In genomic region chr10:121709674-121710073, GRCh38 we compare ENCODE assay signal across 16 cellular contexts.
DNase-seq lines count a peak whose midpoint lies in the region; TF ChIP-seq lines count a peak whose summit lies in the region.
"Had no signal": no experiment of that assay in that cellular context is flagged by ENCODE, and none has a peak within 500 bp of the region (broad histone marks: within the 10 kb centered on the region; RNA-seq: fewer than 3 reads in every experiment).

No MANE protein-coding gene starts in this region.

- H2BK5ac ChIP-seq in neuronal stem cell (ENCODE audit: low read length) = no peak overlapping the region

- no peak overlapping the region for H4K8ac ChIP-seq in neuronal stem cell (ENCODE audit: low read depth, low read length)

- H2AK5ac ChIP-seq in neuronal stem cell (ENCODE audit: low read depth, low read length) = no peak overlapping the region

- no peak overlapping the region for H3K23ac ChIP-seq in neuronal stem cell (ENCODE audit: low read depth, low read length, poor library complexity)

- H3K79me1 ChIP-seq in neuronal stem cell (ENCODE audit: low read depth, low read length) = no peaks in the 10 kb centered on the region

- H3K4ac ChIP-seq in neuronal stem cell (ENCODE audit: low read length) = no peak overlapping the region

- no peak overlapping the region for H3K27ac Mint-ChIP-seq in glutamatergic neuron (ENCODE audit: unreplicated experiment)
- H3K27ac Mint-ChIP-seq: activated naive CD8-positive, alpha-beta T cell treated with anti-CD3 and anti-CD28 coated beads, Interleukin-2, amount 50 U/mL, for 24 hours; stimulated activated naive CD8-positive, alpha-beta T cell treated with anti-CD3 and anti-CD28 coated beads, Interleukin-15, Interleukin-2, amounts not matched to agents 100 ng/mL and 50 ng/mL, for 24 hours had no signal

- peaks cover 29% of the 10 kb centered on the region for H3K4me1 ChIP-seq in HUES64 (ENCODE audit: insufficient read depth, low read length)
- peaks cover 9% of the 10 kb centered on the region for H3K4me1 ChIP-seq in adipocyte (ENCODE audit: control insufficient read depth, insufficient read depth, low read length)
- H3K4me1 ChIP-seq in neuronal stem cell (ENCODE audit: control insufficient read depth in 2 of 2, insufficient read depth in 1 of 2, low read depth in 1 of 2, low read length in 2 of 2) = peaks cover 18 to 30% of the 10 kb centered on the region in 2 donors

- H3K9me3 Mint-ChIP-seq in glutamatergic neuron (ENCODE audit: unreplicated experiment) = peaks cover 5% of the 10 kb centered on the region
- H3K9me3 Mint-ChIP-seq: activated naive CD8-positive, alpha-beta T cell treated with anti-CD3 and anti-CD28 coated beads, Interleukin-2, amount 50 U/mL, for 24 hours; stimulated activated naive CD8-positive, alpha-beta T cell treated with anti-CD3 and anti-CD28 coated beads, Interleukin-15, Interleukin-2, amounts not matched to agents 100 ng/mL and 50 ng/mL, for 24 hours had no signal

- no peak overlapping the region for H2BK120ac ChIP-seq in neuronal stem cell (ENCODE audit: low read depth, low read length)

- H3K4me3 ChIP-seq in HUES64 (ENCODE audit: low read length) (no peak overlapping the region), adipocyte (ENCODE audit: low read length) (peak overlapping the region; percentile 56), neuronal stem cell (ENCODE audit: low read length in 2 of 2) (no peak overlapping the region)
- H3K4me3 ChIP-seq: gastrocnemius medialis had no signal

- no peak overlapping the region for H2BK15ac ChIP-seq in neuronal stem cell (ENCODE audit: low read length)

- peaks cover 29% of the 10 kb centered on the region for H3K4me1 Mint-ChIP-seq in glutamatergic neuron (ENCODE audit: low read depth, unreplicated experiment)
- H3K4me1 Mint-ChIP-seq: activated naive CD8-positive, alpha-beta T cell treated with anti-CD3 and anti-CD28 coated beads, Interleukin-2, amount 50 U/mL, for 24 hours had no signal

- no peaks in the 10 kb centered on the region for H3K36me3 ChIP-seq in HUES64 (ENCODE audit: insufficient read depth, low read length)
- H3K36me3 ChIP-seq in adipocyte (ENCODE audit: control insufficient read depth, insufficient read depth, low read length, severe bottlenecking) = no peaks in the 10 kb centered on the region
- no peaks in the 10 kb centered on the region for H3K36me3 ChIP-seq in neuronal stem cell (replicated peaks in 1 of 2; ENCODE audit: control insufficient read depth in 2 of 2, insufficient read depth in 2 of 2, low read length in 2 of 2)
- H3K36me3 ChIP-seq: gastrocnemius medialis had no signal

- no peak overlapping the region for H3K14ac ChIP-seq in neuronal stem cell (ENCODE audit: low read length)

- no peak overlapping the region for H3K18ac ChIP-seq in neuronal stem cell (ENCODE audit: low read length)

- DNase-seq in adipocyte (ENCODE audit: low read depth) (peak; percentile 11), glutamatergic neuron (no peak), neuronal stem cell (ENCODE audit: low spot score) (no peak), activated gamma-delta T cell treated with Interleukin-2 at 50 U/mL for 16 hours (no peak), DMS79 (lab: John Stamatoyannopoulos, UW) (no peak), T1000 (lab: John Stamatoyannopoulos, UW) (no peak)
- no peak for DNase-seq in activated CD4-positive, alpha-beta T cell treated with anti-CD3 and anti-CD28 coated beads, Interleukin-2, amount 50 U/mL, for 4 hours
- DNase-seq: activated naive CD8-positive, alpha-beta T cell treated with anti-CD3 and anti-CD28 coated beads, Interleukin-2, amount 50 U/mL, for 24 hours; activated T-cell treated with anti-CD3 and anti-CD28 coated beads for 4 hours; DMS79 treated with DMSO at 0.1 percent for 48 hours; effector CD4-positive, alpha-beta T cell; gastrocnemius medialis; NCI-H187 treated with DMSO at 0.1 percent for 48 hours had no signal

- peak overlapping the region; percentile 81 for H2AFZ ChIP-seq in neuronal stem cell (ENCODE audit: low read length)

- H4K91ac ChIP-seq in neuronal stem cell (ENCODE audit: low read depth, low read length, poor library complexity) = no peak overlapping the region

- H3K27me3 ChIP-seq in HUES64 (ENCODE audit: insufficient read depth, low read length) = no peaks in the 10 kb centered on the region
- peaks cover 7% of the 10 kb centered on the region for H3K27me3 ChIP-seq in adipocyte (replicated peaks; ENCODE audit: control insufficient read depth, insufficient read depth, low read length)
- H3K27me3 ChIP-seq in neuronal stem cell (ENCODE audit: control insufficient read depth in 3 of 3, insufficient read depth in 3 of 3, low read depth in 1 of 3, low read length in 3 of 3) = peaks cover 0 to 6% (median 0%) of the 10 kb centered on the region in 3 experiments

- H2BK12ac ChIP-seq in neuronal stem cell (ENCODE audit: low read length) = no peak overlapping the region

- peaks cover 3% of the 10 kb centered on the region for H3K27me3 Mint-ChIP-seq in glutamatergic neuron (ENCODE audit: unreplicated experiment)

- H3K9ac ChIP-seq in HUES64 (ENCODE audit: low read depth, low read length) (no peak overlapping the region), adipocyte (ENCODE audit: low read length) (no peak overlapping the region), neuronal stem cell (ENCODE audit: low read depth, low read length, poor library complexity) (no peak overlapping the region)
- H3K9ac ChIP-seq: KMS-11 had no signal

- peaks cover 11% of the 10 kb centered on the region for H3K36me3 Mint-ChIP-seq in glutamatergic neuron (ENCODE audit: unreplicated experiment)

- WGBS in HUES64 = 30% methylated on average over 9 of the region's 9 CpGs
- no CpG with 5 or more reads among the region's 9 CpGs for WGBS in neuronal stem cell (ENCODE audit: extremely low coverage in 2 of 2, insufficient read length in 2 of 2, insufficient replicate concordance in 1 of 2), 2 donors

- TF ChIP-seq CTCF in glutamatergic neuron (IDR thresholded peaks at IDR 0.05; ENCODE audit: partially characterized antibody, unreplicated experiment) = no peak

- H3K27ac ChIP-seq in HUES64 (ENCODE audit: low read depth, low read length) (0 out of 2 replicates have a peak overlapping the region, but pooled peaks have one; percentile 42), neuronal stem cell (replicated peaks; ENCODE audit: low read length) (peak overlapping the region; percentile 4)
- H3K27ac ChIP-seq: gastrocnemius medialis, KMS-11 had no signal

- H3K4me2 ChIP-seq in neuronal stem cell (ENCODE audit: insufficient read depth, low read length, poor library complexity, severe bottlenecking) = no peak overlapping the region
- H3K4me2 ChIP-seq: KMS-11 had no signal

- H3K4me3 Mint-ChIP-seq in glutamatergic neuron (ENCODE audit: unreplicated experiment) = peak overlapping the region; percentile 83
- H3K4me3 Mint-ChIP-seq: activated naive CD8-positive, alpha-beta T cell treated with anti-CD3 and anti-CD28 coated beads, Interleukin-2, amount 50 U/mL, for 24 hours; stimulated activated naive CD8-positive, alpha-beta T cell treated with anti-CD3 and anti-CD28 coated beads, Interleukin-15, Interleukin-2, amounts not matched to agents 100 ng/mL and 50 ng/mL, for 24 hours had no signal

- H3K9me3 ChIP-seq in HUES64 (ENCODE audit: insufficient read depth, low read depth, low read length) (peaks cover 4% of the 10 kb centered on the region; the same call in 1 of the 2 replicates), adipocyte (ENCODE audit: control insufficient read depth, low read length) (peaks cover 10% of the 10 kb centered on the region), neuronal stem cell (replicated peaks in 1 of 2; ENCODE audit: control insufficient read depth in 2 of 2, insufficient read depth in 1 of 2, low read depth in 1 of 2, low read length in 2 of 2) (peaks cover 0 to 4% of the 10 kb centered on the region in 2 donors)
- H3K9me3 ChIP-seq: gastrocnemius medialis had no signal
